ENCODE assay signal across 18 cellular contexts in the genomic region with DNA sequence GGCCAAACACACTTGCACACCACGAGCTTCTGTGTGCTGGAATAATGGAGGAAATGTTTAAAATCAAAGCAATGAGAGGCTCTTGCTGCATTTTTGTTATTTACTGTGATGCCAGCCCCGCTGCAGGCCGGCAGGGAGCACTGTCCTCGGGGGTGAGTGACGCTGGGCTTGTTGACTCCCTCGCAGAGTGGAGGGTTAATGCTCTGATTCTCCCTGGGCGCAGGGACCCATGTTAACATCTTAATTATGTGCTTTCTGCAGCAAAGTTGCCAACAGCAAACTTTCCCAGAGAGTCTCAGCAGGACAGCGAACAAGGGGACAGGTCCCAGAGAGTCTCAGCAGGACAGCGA. TPM values are rescaled to one million over a fixed set of nuclear protein-coding genes. Genes with fewer than 3 reads are reported as not detected.
DNase-seq lines count a peak whose midpoint lies in the region; ATAC-seq and TF ChIP-seq lines count a peak whose summit lies in the region.
"Had no signal": no experiment of that assay in that cellular context is flagged by ENCODE, and none has a peak within 500 bp of the region (broad histone marks: within the 10 kb centered on the region; RNA-seq: fewer than 3 reads in every experiment).

No MANE protein-coding gene starts in this region.

- no peak overlapping the region for H3K27ac ChIP-seq in gastroesophageal sphincter
- H3K27ac ChIP-seq: BLaER1 treated with 17β-estradiol and CSF1 and Interleukin-3, amounts not matched to agents 10 nM and 100 nM had no signal

- TF ChIP-seq CTCF in gastroesophageal sphincter (IDR thresholded peaks at IDR 0.05) (no peak), GM10266 (IDR thresholded peaks at IDR 0.05; ENCODE audit: control insufficient read depth, insufficient read depth, low read depth, missing control alignments) (no peak)

- no peak for ATAC-seq in T-helper 17 cell
- ATAC-seq in gastroesophageal sphincter: no peak
- ATAC-seq in HG03135 (IDR thresholded peaks at IDR 0.05; ENCODE audit: unreplicated experiment): no peak
- ATAC-seq: GM23338 had no signal

- no peaks in the 10 kb centered on the region for H3K36me3 ChIP-seq in H7 (replicated peaks; ENCODE audit: control insufficient read depth, insufficient read depth, low read length)
- H3K36me3 ChIP-seq in gastroesophageal sphincter: peaks cover 0 to 12% of the 10 kb centered on the region in 2 donors
- H3K36me3 ChIP-seq: BLaER1 treated with 17β-estradiol and CSF1 and Interleukin-3, amounts not matched to agents 10 nM and 100 nM; Peyer's patch had no signal

- H3K36me3 Mint-ChIP-seq in T-helper 17 cell (ENCODE audit: low read depth): peaks cover 3% of the 10 kb centered on the region

- H3K4me1 ChIP-seq in gastroesophageal sphincter: no peaks in the 10 kb centered on the region
- H3K4me1 ChIP-seq: Peyer's patch had no signal

- peak; percentile 26 for DNase-seq in 8988T
- DNase-seq in AG20443 (ENCODE audit: low spot score): peak; percentile 8
- DNase-seq in H7: peak; percentile 24
- DNase-seq in T-helper 17 cell: no peak
- no peak for DNase-seq in GM10266 (ENCODE audit: extremely low spot score)
- DNase-seq in DMS53 (lab: John Stamatoyannopoulos, UW): no peak
- DNase-seq: COR-L47, NCI-H1436 treated with DMSO at 0.1 percent for 48 hours, NCI-H2081, NCI-H226, NCI-H69, Peyer's patch, Right ventricle myocardium superior had no signal

- no peaks in the 10 kb centered on the region for H3K27me3 ChIP-seq in H7 (ENCODE audit: control insufficient read depth, insufficient read depth, low read length)
- no peaks in the 10 kb centered on the region for H3K27me3 ChIP-seq in gastroesophageal sphincter
- H3K27me3 ChIP-seq: Peyer's patch had no signal

- H3K9me3 ChIP-seq in T-helper 17 cell (ENCODE audit: control insufficient read depth, low read length, poor library complexity, severe bottlenecking) (no peaks in the 10 kb centered on the region), gastroesophageal sphincter (peaks cover 0 to 1% (median 0%) of the 10 kb centered on the region in 3 donors)
- H3K9me3 ChIP-seq: BLaER1 treated with 17β-estradiol and CSF1 and Interleukin-3, amounts not matched to agents 10 nM and 100 nM; Peyer's patch had no signal

- peak overlapping the region; percentile 96 for H3K27ac Mint-ChIP-seq in T-helper 17 cell
- H3K27ac Mint-ChIP-seq: GM23338 had no signal

- H3K27me3 Mint-ChIP-seq in T-helper 17 cell: no peaks in the 10 kb centered on the region

- H3K4me3 ChIP-seq in H7 (ENCODE audit: insufficient read depth, low read depth, low read length) (no peak overlapping the region), gastroesophageal sphincter (no peak overlapping the region)
- H3K4me3 ChIP-seq: BLaER1 treated with 17β-estradiol and CSF1 and Interleukin-3, amounts not matched to agents 10 nM and 100 nM; GM23338; Peyer's patch had no signal

- TF ChIP-seq EP300 in gastroesophageal sphincter (IDR thresholded peaks at IDR 0.05): no peak

- 65% methylated on average over 2 of the region's 9 CpGs; no CpG with 5 or more reads in 1 of the 2 donors for WGBS in gastroesophageal sphincter (ENCODE audit: low coverage in 1 of 2), 2 donors

- TF ChIP-seq POLR2A in gastroesophageal sphincter (IDR thresholded peaks at IDR 0.05): no peak

- H3K4me1 Mint-ChIP-seq in T-helper 17 cell: peaks cover 30% of the 10 kb centered on the region
- H3K4me1 Mint-ChIP-seq: GM23338 had no signal

- peak overlapping the region; percentile 87 for H3K4me3 Mint-ChIP-seq in T-helper 17 cell
- H3K4me3 Mint-ChIP-seq: GM23338 had no signal

RNA-seq across cellular contexts. Expression of a gene that starts 22.9 kb away (rescaled TPM):
- total RNA-seq in H7 (2014; rRNA removed; shearing (Covaris generic)): 0.03 and 0.44 TPM in 2 replicates
- total RNA-seq in T-helper 17 cell (10 to 100 TPM; 20.6 to 38.6 TPM), gastroesophageal sphincter (1 to 10 TPM in 3 of 4 donors, under 1 TPM in 1; 0.27 to 3.9 (median 2.0) TPM)

RNA-seq across cellular contexts. Expression of a gene that starts 50.5 kb away (rescaled TPM):
- total RNA-seq in H7 (2014; rRNA removed; shearing (Covaris generic)): 0.90 and 1.2 TPM in 2 replicates
- 10 to 100 TPM; 12.3 to 14.5 TPM for total RNA-seq in T-helper 17 cell
- 1 to 10 TPM in 3 of 4 donors, under 1 TPM in 1; 0.22 to 3.1 (median 1.8) TPM for total RNA-seq in gastroesophageal sphincter
- total RNA-seq: HT-29 had no signal

RNA-seq across cellular contexts. Expression of a gene that starts 52.2 kb away (rescaled TPM):
- total RNA-seq in H7 (2014; rRNA removed; shearing (Covaris generic)): 0.18 TPM in 1 of 2 replicates, not detected in the other
- total RNA-seq in T-helper 17 cell (not detected), gastroesophageal sphincter (under 1 TPM in 2 of 4 donors, not detected in 2; 0.12 to 0.35 TPM)
- total RNA-seq: HT-29, Right ventricle myocardium superior had no signal

Comparison
In these comparisons a context has a peak if more than half of its experiments do, and no peak if none do; other contexts are left out.
1. DNase-seq: peak in 8988T (single experiment), AG20443 (single experiment) and H7 (single experiment); none in T-helper 17 cell (0 of 3), GM10266 (single experiment) and DMS53 (single experiment).
2. RNA of a gene that starts 22.9 kb away (total RNA-seq): 20.6 to 38.6 TPM in T-helper 17 cell; 0.27 to 3.9 TPM in gastroesophageal sphincter and 0.03 to 0.44 TPM in H7; every median in the first group is over 4 times any median in the second.